ENCODE assay signal across 19 cellular contexts in the genomic region with DNA sequence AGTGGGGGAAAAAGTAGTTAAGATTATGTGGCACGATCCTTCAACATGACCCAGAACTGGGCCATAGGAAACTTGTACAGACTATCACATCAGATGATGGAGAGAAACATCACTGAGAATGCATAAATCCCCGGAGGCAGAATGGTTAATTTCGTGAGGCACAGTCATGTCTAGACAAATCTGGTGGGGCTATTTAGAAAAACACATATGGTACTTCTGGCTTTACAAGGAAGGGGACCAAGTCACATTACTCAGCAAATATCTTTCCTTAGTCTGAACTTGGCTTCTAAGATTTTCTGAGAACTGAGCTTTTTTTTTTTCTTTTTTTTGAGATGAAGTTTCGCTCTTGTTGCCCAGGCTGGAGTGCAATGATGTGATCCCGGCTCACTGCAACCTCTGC. TPM values are rescaled to one million over a fixed set of nuclear protein-coding genes. Genes with fewer than 3 reads are reported as not detected.
DNase-seq lines count a peak whose midpoint lies in the region; ATAC-seq and TF ChIP-seq lines count a peak whose summit lies in the region.
"Had no signal": no experiment of that assay in that cellular context is flagged by ENCODE, and none has a peak within 500 bp of the region (broad histone marks: within the 10 kb centered on the region; RNA-seq: fewer than 3 reads in every experiment).

No MANE protein-coding gene starts in this region.

- H3K9me3 Mint-ChIP-seq in activated CD8-positive, alpha-beta memory T cell treated with anti-CD3 and anti-CD28 coated beads, Interleukin-2, amount 10 ng/mL, durations not matched to agents 7 days and 5 days (ENCODE audit: low read depth): no peaks in the 10 kb centered on the region
- H3K9me3 Mint-ChIP-seq in WTC11: no peaks in the 10 kb centered on the region
- H3K9me3 Mint-ChIP-seq: CD4-positive, alpha-beta T cell had no signal

- no peak overlapping the region for H3K9ac ChIP-seq in smooth muscle cell (ENCODE audit: low read depth)

- POLR2A ChIA-PET in WTC11 (lab: Charles Lee): no interaction called here

- DNase-seq in activated CD8-positive, alpha-beta memory T cell treated with anti-CD3 and anti-CD28 coated beads, Interleukin-2, amount 10 ng/mL, durations not matched to agents 7 days and 5 days: no peak
- no peak for DNase-seq in activated CD8-positive, alpha-beta memory T cell treated with anti-CD3 and anti-CD28 coated beads, Interleukin-2, amount 50 U/mL, for 4 hours
- DNase-seq in WTC11 (ENCODE audit: low spot score): no peak
- no peak for DNase-seq in smooth muscle cell (lab: John Stamatoyannopoulos, UW; ENCODE audit: unreplicated experiment)
- DNase-seq in AML-193 (lab: John Stamatoyannopoulos, UW): no peak
- DNase-seq in Kasumi-1 (lab: John Stamatoyannopoulos, UW): no peak
- DNase-seq in UCSD-AML1 (lab: John Stamatoyannopoulos, UW; ENCODE audit: unreplicated experiment): no peak
- DNase-seq: CD4-positive, alpha-beta T cell; DND-41; GDM1; HCEC 1CT; IMR-90; NCI-H146; NCI-H345; NCI-H526 treated with DMSO at 0.1 percent for 48 hours had no signal

- no peaks in the 10 kb centered on the region for H3K36me3 ChIP-seq in smooth muscle cell (ENCODE audit: low read depth)

- H3F3A ChIP-seq in smooth muscle cell (ENCODE audit: low read depth): no peaks in the 10 kb centered on the region

- CTCF ChIA-PET in activated CD8-positive, alpha-beta memory T cell treated with anti-CD3 and anti-CD28 coated beads, Interleukin-2, amount 10 ng/mL, durations not matched to agents 7 days and 5 days (lab: Charles Lee): interaction anchor here (0.6 to 4.0 kb wide), 6 partner anchors 17 to 178 kb away, joined by 3 to 40 read pairs (median 16); no protein-coding TSS in a partner anchor
- CTCF ChIA-PET in WTC11 (lab: Charles Lee): interaction anchor here (0.9 to 2.4 kb wide), 5 partner anchors 10 to 109 kb away, joined by 3 to 32 read pairs (median 19); no protein-coding TSS in a partner anchor

- H3K27ac ChIP-seq in smooth muscle cell (ENCODE audit: low read depth): peak overlapping the region; percentile 1
- H3K27ac ChIP-seq: SK-N-MC had no signal

- H3K27me3 Mint-ChIP-seq in activated CD8-positive, alpha-beta memory T cell treated with anti-CD3 and anti-CD28 coated beads, Interleukin-2, amount 10 ng/mL, durations not matched to agents 7 days and 5 days: no peaks in the 10 kb centered on the region
- no peaks in the 10 kb centered on the region for H3K27me3 Mint-ChIP-seq in WTC11 (ENCODE audit: low read depth)
- H3K27me3 Mint-ChIP-seq: CD4-positive, alpha-beta T cell had no signal

- no peaks in the 10 kb centered on the region for H3K9me3 ChIP-seq in smooth muscle cell (replicated peaks; ENCODE audit: low read depth)

- H3K27me3 ChIP-seq in smooth muscle cell (ENCODE audit: low read depth): no peaks in the 10 kb centered on the region

- H4K20me1 ChIP-seq in smooth muscle cell (ENCODE audit: low read depth): no peaks in the 10 kb centered on the region

- H2AFZ ChIP-seq in smooth muscle cell (ENCODE audit: low read depth): no peak overlapping the region

- H3K4me1 ChIP-seq in smooth muscle cell (ENCODE audit: low read depth): no peaks in the 10 kb centered on the region

- no peak overlapping the region for H3K4me2 ChIP-seq in smooth muscle cell

- TF ChIP-seq CTCF in WTC11 (IDR thresholded peaks at IDR 0.05) (no peak), smooth muscle cell (IDR thresholded peaks at IDR 0.05; ENCODE audit: borderline replicate concordance, insufficient read depth, poor library complexity, severe bottlenecking) (no peak)

- no peak overlapping the region for H3K4me3 ChIP-seq in smooth muscle cell
- H3K4me3 ChIP-seq: SK-N-MC had no signal

- H3K4me1 Mint-ChIP-seq in activated CD8-positive, alpha-beta memory T cell treated with anti-CD3 and anti-CD28 coated beads, Interleukin-2, amount 10 ng/mL, durations not matched to agents 7 days and 5 days: peaks cover 16% of the 10 kb centered on the region
- H3K4me1 Mint-ChIP-seq in WTC11: peaks cover 5% of the 10 kb centered on the region

- H3K27ac Mint-ChIP-seq in activated CD8-positive, alpha-beta memory T cell treated with anti-CD3 and anti-CD28 coated beads, Interleukin-2, amount 10 ng/mL, durations not matched to agents 7 days and 5 days: no peak overlapping the region
- 0 out of 2 replicates have a peak overlapping the region, but pooled peaks have one; percentile 30 for H3K27ac Mint-ChIP-seq in WTC11
- H3K27ac Mint-ChIP-seq: CD4-positive, alpha-beta T cell had no signal

- 70% methylated on average over 5 of the region's 5 CpGs for WGBS in smooth muscle cell (ENCODE audit: low lambda C conversion rate)

- H3K79me2 ChIP-seq in smooth muscle cell (ENCODE audit: low read depth): no peaks in the 10 kb centered on the region

- no peak overlapping the region for H3K4me3 Mint-ChIP-seq in activated CD8-positive, alpha-beta memory T cell treated with anti-CD3 and anti-CD28 coated beads, Interleukin-2, amount 10 ng/mL, durations not matched to agents 7 days and 5 days
- no peak overlapping the region for H3K4me3 Mint-ChIP-seq in WTC11
- H3K4me3 Mint-ChIP-seq: CD4-positive, alpha-beta T cell had no signal

- H3K36me3 Mint-ChIP-seq in activated CD8-positive, alpha-beta memory T cell treated with anti-CD3 and anti-CD28 coated beads, Interleukin-2, amount 10 ng/mL, durations not matched to agents 7 days and 5 days: peaks cover 2% of the 10 kb centered on the region
- H3K36me3 Mint-ChIP-seq in WTC11: no peaks in the 10 kb centered on the region

- ATAC-seq in activated CD8-positive, alpha-beta memory T cell treated with anti-CD3 and anti-CD28 coated beads, Interleukin-2, amount 10 ng/mL, durations not matched to agents 7 days and 5 days: peak; percentile 14
- ATAC-seq in WTC11 (no peak), esophagus mucosa (peak; percentile 43)
- ATAC-seq: Right ventricle myocardium inferior had no signal

TF ChIP-seq in WTC11, 78 proteins besides CTCF, POLR2A, EP300 and RAD21:
- TF ChIP-seq, protein P1, sequence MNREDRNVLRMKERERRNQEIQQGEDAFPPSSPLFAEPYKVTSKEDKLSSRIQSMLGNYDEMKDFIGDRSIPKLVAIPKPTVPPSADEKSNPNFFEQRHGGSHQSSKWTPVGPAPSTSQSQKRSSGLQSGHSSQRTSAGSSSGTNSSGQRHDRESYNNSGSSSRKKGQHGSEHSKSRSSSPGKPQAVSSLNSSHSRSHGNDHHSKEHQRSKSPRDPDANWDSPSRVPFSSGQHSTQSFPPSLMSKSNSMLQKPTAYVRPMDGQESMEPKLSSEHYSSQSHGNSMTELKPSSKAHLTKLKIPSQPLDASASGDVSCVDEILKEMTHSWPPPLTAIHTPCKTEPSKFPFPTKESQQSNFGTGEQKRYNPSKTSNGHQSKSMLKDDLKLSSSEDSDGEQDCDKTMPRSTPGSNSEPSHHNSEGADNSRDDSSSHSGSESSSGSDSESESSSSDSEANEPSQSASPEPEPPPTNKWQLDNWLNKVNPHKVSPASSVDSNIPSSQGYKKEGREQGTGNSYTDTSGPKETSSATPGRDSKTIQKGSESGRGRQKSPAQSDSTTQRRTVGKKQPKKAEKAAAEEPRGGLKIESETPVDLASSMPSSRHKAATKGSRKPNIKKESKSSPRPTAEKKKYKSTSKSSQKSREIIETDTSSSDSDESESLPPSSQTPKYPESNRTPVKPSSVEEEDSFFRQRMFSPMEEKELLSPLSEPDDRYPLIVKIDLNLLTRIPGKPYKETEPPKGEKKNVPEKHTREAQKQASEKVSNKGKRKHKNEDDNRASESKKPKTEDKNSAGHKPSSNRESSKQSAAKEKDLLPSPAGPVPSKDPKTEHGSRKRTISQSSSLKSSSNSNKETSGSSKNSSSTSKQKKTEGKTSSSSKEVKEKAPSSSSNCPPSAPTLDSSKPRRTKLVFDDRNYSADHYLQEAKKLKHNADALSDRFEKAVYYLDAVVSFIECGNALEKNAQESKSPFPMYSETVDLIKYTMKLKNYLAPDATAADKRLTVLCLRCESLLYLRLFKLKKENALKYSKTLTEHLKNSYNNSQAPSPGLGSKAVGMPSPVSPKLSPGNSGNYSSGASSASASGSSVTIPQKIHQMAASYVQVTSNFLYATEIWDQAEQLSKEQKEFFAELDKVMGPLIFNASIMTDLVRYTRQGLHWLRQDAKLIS (CRISPR knock-in tag; IDR thresholded peaks at IDR 0.05; ENCODE audit: borderline replicate concordance): no peak
- TF ChIP-seq GABPB1 (CRISPR knock-in tag; IDR thresholded peaks at IDR 0.05) (no peak), EMX1 (CRISPR knock-in tag; IDR thresholded peaks at IDR 0.05) (no peak)
TF ChIP-seq in WTC11: peak in this region for 0.

RNA-seq across cellular contexts. Expression of a gene that starts 9.2 kb away (rescaled TPM):
- 1 to 10 TPM; 1.6 to 1.8 TPM for total RNA-seq in activated CD8-positive, alpha-beta memory T cell treated with anti-CD3 and anti-CD28 coated beads, Interleukin-2, amount 10 ng/mL, durations not matched to agents 7 days and 5 days
- total RNA-seq in WTC11 (2021) (2.6 to 3.8 TPM (median 2.7 TPM) in 3 replicates), esophagus mucosa (1.6 TPM), smooth muscle cell (3.9 and 4.4 TPM in 2 replicates)
- 1.1 and 1.6 TPM in 2 replicates for polyA plus RNA-seq in smooth muscle cell

RNA-seq across cellular contexts. Expression of a gene that starts 30.8 kb away (rescaled TPM):
- total RNA-seq in activated CD8-positive, alpha-beta memory T cell treated with anti-CD3 and anti-CD28 coated beads, Interleukin-2, amount 10 ng/mL, durations not matched to agents 7 days and 5 days: 10 to 100 TPM; 74.6 to 75.5 TPM
- total RNA-seq in WTC11 (2021): 48.5 to 50.2 TPM (median 48.8 TPM) in 3 replicates
- total RNA-seq in esophagus mucosa: 25.1 TPM
- total RNA-seq in smooth muscle cell: 24.9 and 28.7 TPM in 2 replicates
- 10.6 and 20.0 TPM in 2 replicates for polyA plus RNA-seq in smooth muscle cell

RNA-seq across cellular contexts. Expression of a gene that starts 58.1 kb away (rescaled TPM):
- total RNA-seq in activated CD8-positive, alpha-beta memory T cell treated with anti-CD3 and anti-CD28 coated beads, Interleukin-2, amount 10 ng/mL, durations not matched to agents 7 days and 5 days: not detected
- total RNA-seq in WTC11 (2021) (70.9 to 78.3 TPM (median 76.6 TPM) in 3 replicates), esophagus mucosa (56.5 TPM), smooth muscle cell (31.1 and 36.7 TPM in 2 replicates)
- 50.8 and 72.9 TPM in 2 replicates for polyA plus RNA-seq in smooth muscle cell
- total RNA-seq: OCI-LY7 had no signal

Comparison
In these comparisons a context has a peak if more than half of its experiments do, and no peak if none do; other contexts are left out.
1. RNA of a gene that starts 58.1 kb away (total RNA-seq): 70.9 to 78.3 TPM in WTC11, 56.5 TPM in esophagus mucosa (single experiment) and 31.1 to 36.7 TPM in smooth muscle cell; not detected in activated CD8-positive, alpha-beta memory T cell treated with anti-CD3 and anti-CD28 coated beads, Interleukin-2, amount 10 ng/mL, durations not matched to agents 7 days and 5 days; every median in the first group is over 10 times any median in the second.